Comparison of ENCODE assay signal across 25 cellular contexts in the genomic region with DNA sequence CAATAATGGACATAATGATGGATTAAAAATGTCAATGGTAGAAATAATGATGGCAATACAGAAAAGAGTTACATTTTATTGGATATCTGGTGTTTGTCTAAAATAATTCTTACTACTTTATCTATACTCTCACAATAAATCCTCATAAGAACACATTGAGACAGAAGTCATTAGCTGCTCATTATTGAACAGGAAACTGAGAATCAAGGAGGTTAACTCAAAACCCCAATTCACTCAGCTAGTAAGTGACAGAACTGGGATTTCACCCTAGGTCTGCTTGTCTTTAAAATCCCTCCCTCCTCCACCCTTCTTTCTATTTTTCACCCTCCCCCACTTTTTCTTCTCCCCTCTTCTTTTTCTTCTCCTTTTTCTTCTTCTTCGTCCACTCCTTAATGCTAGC.
DNase-seq lines count a peak whose midpoint lies in the region; ATAC-seq, FAIRE-seq and TF ChIP-seq lines count a peak whose summit lies in the region.
"Had no signal": no experiment of that assay in that cellular context is flagged by ENCODE, and none has a peak within 500 bp of the region (broad histone marks: within the 10 kb centered on the region; RNA-seq: fewer than 3 reads in every experiment).

No MANE protein-coding gene starts in this region.

- CTCF ChIA-PET in A673 (lab: Charles Lee): no interaction called here
- CTCF ChIA-PET in PC-3 (lab: Charles Lee): no interaction called here
- CTCF ChIA-PET in GM12878 (lab: Yijun Ruan, JAX): no interaction called here

- H3K9ac ChIP-seq in PC-3 (ENCODE audit: low read length): no peak overlapping the region
- H3K9ac ChIP-seq in GM12878 (ENCODE audit: control insufficient read depth, insufficient read depth, low read length): no peak overlapping the region
- H3K9ac ChIP-seq: BLaER1 treated with 17β-estradiol and CSF1 and Interleukin-3, amounts not matched to agents 10 nM and 100 nM had no signal

- no peak overlapping the region for H3K4me3 ChIP-seq in A673 (ENCODE audit: low read depth, low read length, poor library complexity, severe bottlenecking)
- H3K4me3 ChIP-seq in PC-3 (ENCODE audit: low read length): no peak overlapping the region
- H3K4me3 ChIP-seq in GM12878: no peak overlapping the region
- H3K4me3 ChIP-seq: A549; BLaER1 treated with 17β-estradiol and CSF1 and Interleukin-3, amounts not matched to agents 10 nM and 100 nM had no signal

- H3K36me3 Mint-ChIP-seq in osteocyte (ENCODE audit: unreplicated experiment): peaks cover 5% of the 10 kb centered on the region
- H3K36me3 Mint-ChIP-seq: CD8-positive, alpha-beta T cell had no signal

- in situ Hi-C loops in GM12878 (cut with MboI): no loop called here

- SMC1A ChIA-PET in GM12878 (lab: Charles Lee; ENCODE audit: uncharacterized antibody, unreplicated experiment): interaction anchor here (0.9 to 3.2 kb wide), 3 partner anchors 8 to 36 kb away, joined by 3 to 11 read pairs (median 6); no protein-coding TSS in a partner anchor

- POLR2A ChIA-PET in A673 (lab: Charles Lee; ENCODE audit: low non-redundant PET) (no interaction called here), PC-3 (lab: Charles Lee; ENCODE audit: unreplicated experiment) (no interaction called here), GM12878 (lab: Charles Lee) (no interaction called here)

- H3F3A ChIP-seq in PC-3 (ENCODE audit: low read length, unreplicated experiment): no peaks in the 10 kb centered on the region

- H4K20me1 ChIP-seq in PC-3 (ENCODE audit: low read length) (no peaks in the 10 kb centered on the region), GM12878 (ENCODE audit: control insufficient read depth, insufficient read depth) (no peaks in the 10 kb centered on the region)
- H4K20me1 ChIP-seq: BLaER1 treated with 17β-estradiol and CSF1 and Interleukin-3, amounts not matched to agents 10 nM and 100 nM had no signal

- WGBS in GM12878 (ENCODE audit: insufficient coverage, insufficient replicate concordance, low lambda C conversion rate, missing lambda C conversion rate): 0% methylated on average over 1 of the region's 1 CpG

- H3K27ac ChIP-seq in A673 (ENCODE audit: low read depth, low read length, poor library complexity, severe bottlenecking) (peak overlapping the region; percentile 27), PC-3 (ENCODE audit: low read length) (0 out of 2 replicates have a peak overlapping the region, but pooled peaks have one; percentile 9), GM12878 (ENCODE audit: control insufficient read depth, insufficient read depth) (no peak overlapping the region)
- H3K27ac ChIP-seq: 22Rv1; A549; BLaER1 treated with 17β-estradiol and CSF1 and Interleukin-3, amounts not matched to agents 10 nM and 100 nM; C4-2B had no signal

- H3K4me1 ChIP-seq in A673 (ENCODE audit: insufficient read depth, low read length, poor library complexity, severe bottlenecking) (peaks cover 37% of the 10 kb centered on the region), PC-3 (ENCODE audit: insufficient read depth, low read length) (peaks cover 10% of the 10 kb centered on the region; the same call in 1 of the 2 replicates), GM12878 (ENCODE audit: control insufficient read depth, insufficient read depth, low read length) (no peaks in the 10 kb centered on the region)
- H3K4me1 ChIP-seq: A549, Caco-2 had no signal

- H3K4me2 ChIP-seq in PC-3 (ENCODE audit: low read length): no peak overlapping the region
- no peak overlapping the region for H3K4me2 ChIP-seq in GM12878 (ENCODE audit: control insufficient read depth, insufficient read depth)
- H3K4me2 ChIP-seq: A549; BLaER1 treated with 17β-estradiol and CSF1 and Interleukin-3, amounts not matched to agents 10 nM and 100 nM had no signal

- RAD21 ChIA-PET in GM12878 (lab: Charles Lee; ENCODE audit: unreplicated experiment): no interaction called here

- no peak for TF ChIP-seq EP300 in GM12878 (IDR thresholded peaks at IDR 0.05; ENCODE audit: borderline replicate concordance in 1 of 2, control insufficient read depth in 1 of 2, low read depth in 2 of 2, low read length in 2 of 2)

- BruUV-seq in A673 (replicated peaks; lab: Mats Ljungman, UMichigan): no TSS peak
- no TSS peak for BruUV-seq in PC-3 (replicated peaks; lab: Mats Ljungman, UMichigan)
- BruUV-seq in GM12878 (replicated peaks; lab: Mats Ljungman, UMichigan): no TSS peak

- no peaks in the 10 kb centered on the region for H3K9me2 ChIP-seq in PC-3 (replicated peaks; ENCODE audit: low read length)

- intact Hi-C loops in A673 (cut with micrococcal nuclease; ENCODE audit: unreplicated experiment): no loop called here
- intact Hi-C loops in PC-3 (cut with micrococcal nuclease): loop anchor here (10.0 kb wide), 1 partner anchor 51 kb away; no protein-coding TSS in a partner anchor
- intact Hi-C loops in GM12878 (cut with micrococcal nuclease; ENCODE audit: unreplicated experiment): no loop called here

- H3K27me3 ChIP-seq in A673 (replicated peaks; ENCODE audit: insufficient read depth, low read depth, low read length, poor library complexity): no peaks in the 10 kb centered on the region
- H3K27me3 ChIP-seq in PC-3 (ENCODE audit: low read length): no peaks in the 10 kb centered on the region
- H3K27me3 ChIP-seq in GM12878 (replicated peaks in 1 of 2; ENCODE audit: control insufficient read depth in 2 of 2, insufficient read depth in 2 of 2, low read length in 1 of 2): no peaks in the 10 kb centered on the region
- H3K27me3 ChIP-seq: BLaER1 treated with 17β-estradiol and CSF1 and Interleukin-3, amounts not matched to agents 10 nM and 100 nM had no signal

- H3K4me3 Mint-ChIP-seq in osteocyte (ENCODE audit: unreplicated experiment): no peak overlapping the region
- H3K4me3 Mint-ChIP-seq: B cell; CD4-positive, alpha-beta T cell; CD8-positive, alpha-beta T cell had no signal

- H3K36me3 ChIP-seq in A673 (ENCODE audit: insufficient read depth, low read length, poor library complexity, severe bottlenecking): no peaks in the 10 kb centered on the region
- H3K36me3 ChIP-seq in PC-3 (ENCODE audit: low read depth, low read length): no peaks in the 10 kb centered on the region
- no peaks in the 10 kb centered on the region for H3K36me3 ChIP-seq in GM12878 (ENCODE audit: control insufficient read depth in 2 of 2, insufficient read depth in 2 of 2, low read length in 1 of 2)
- H3K36me3 ChIP-seq: BLaER1 treated with 17β-estradiol and CSF1 and Interleukin-3, amounts not matched to agents 10 nM and 100 nM had no signal

- H3K4me1 Mint-ChIP-seq in osteocyte (ENCODE audit: unreplicated experiment): peaks cover 40% of the 10 kb centered on the region
- H3K4me1 Mint-ChIP-seq: B cell had no signal

- H3K79me2 ChIP-seq in PC-3 (ENCODE audit: low read length) (no peaks in the 10 kb centered on the region), GM12878 (ENCODE audit: control insufficient read depth, insufficient read depth, low read length) (no peaks in the 10 kb centered on the region)

- FAIRE-seq in GM12878 (lab: Jason Lieb, UNC): no peak
- FAIRE-seq: A549, D721Med, GM12891, GM19239 had no signal

- H3K9me3 ChIP-seq in A673 (ENCODE audit: low read depth, low read length, poor library complexity, severe bottlenecking) (peaks cover 5% of the 10 kb centered on the region), PC-3 (ENCODE audit: low read length) (no peaks in the 10 kb centered on the region), GM12878 (replicated peaks; ENCODE audit: control insufficient read depth, insufficient read depth, low read length) (no peaks in the 10 kb centered on the region)
- H3K9me3 ChIP-seq: A549, Caco-2 had no signal

- no peaks in the 10 kb centered on the region for H3K27me3 Mint-ChIP-seq in osteocyte (ENCODE audit: unreplicated experiment)
- H3K27me3 Mint-ChIP-seq: B cell had no signal

- DNase-seq in A673 (ENCODE audit: low spot score): peak; percentile 65
- no peak for DNase-seq in PC-3
- DNase-seq in GM12878 (ENCODE audit: low read depth, low spot score): no peak
- no peak for DNase-seq in osteocyte (ENCODE audit: extremely low spot score, unreplicated experiment)
- DNase-seq in RKO (ENCODE audit: low spot score): no peak
- DNase-seq in DMS53 treated with DMSO at 0.1 percent for 48 hours (lab: John Stamatoyannopoulos, UW; ENCODE audit: unreplicated experiment): no peak
- no peak for DNase-seq in AG20443 (ENCODE audit: low spot score)
- DNase-seq: ACHN; AML-193; Caco-2; Calu3; CD4-positive, alpha-beta T cell; CD8-positive, alpha-beta T cell; DMS79; DND-41; EL; GDM1 had no signal

- TF ChIP-seq RAD21 in GM12878 (IDR thresholded peaks at IDR 0.05; ENCODE audit: insufficient read depth, low read depth, low read length): no peak

- H2AFZ ChIP-seq in PC-3 (ENCODE audit: low read length) (no peak overlapping the region), GM12878 (ENCODE audit: control insufficient read depth, low read depth, low read length) (no peak overlapping the region)

- H3K9me3 Mint-ChIP-seq in osteocyte (ENCODE audit: unreplicated experiment): peaks cover 2% of the 10 kb centered on the region
- H3K9me3 Mint-ChIP-seq: CD4-positive, alpha-beta T cell; CD8-positive, alpha-beta T cell had no signal

- TF ChIP-seq CTCF in A673 (conservative IDR thresholded peaks at IDR 0.05; ENCODE audit: low read depth, low read length) (no peak), PC-3 (conservative IDR thresholded peaks at IDR 0.05; ENCODE audit: low read depth, low read length) (no peak), GM12878 (IDR thresholded peaks at IDR 0.05 in 2 of 3, conservative IDR thresholded peaks at IDR 0.05 in 1 of 3; ENCODE audit: control insufficient read depth in 2 of 3, extremely low read depth in 1 of 3, insufficient read depth in 1 of 3, low read depth in 3 of 3, low read length in 3 of 3) (no peak), osteocyte (IDR thresholded peaks at IDR 0.05) (no peak)

- TF ChIP-seq POLR2A in GM12878 (IDR thresholded peaks at IDR 0.05; ENCODE audit: low read depth, low read length): no peak

- no peak for ATAC-seq in PC-3
- peak; percentile 51; the same call in 2 of the 3 replicates for ATAC-seq in GM12878
- ATAC-seq: A549; CD8-positive, alpha-beta T cell had no signal

- H3K27ac Mint-ChIP-seq in osteocyte (ENCODE audit: unreplicated experiment): peak overlapping the region; percentile 25
- H3K27ac Mint-ChIP-seq: B cell; CD4-positive, alpha-beta T cell; CD8-positive, alpha-beta T cell had no signal

TF ChIP-seq in GM12878, 131 proteins besides CTCF, POLR2A, EP300 and RAD21:
- TF ChIP-seq ZSCAN29 (IDR thresholded peaks at IDR 0.05): no peak
- no peak for TF ChIP-seq SREBF1 (IDR thresholded peaks at IDR 0.05; ENCODE audit: low read length)
- TF ChIP-seq, protein P1, sequence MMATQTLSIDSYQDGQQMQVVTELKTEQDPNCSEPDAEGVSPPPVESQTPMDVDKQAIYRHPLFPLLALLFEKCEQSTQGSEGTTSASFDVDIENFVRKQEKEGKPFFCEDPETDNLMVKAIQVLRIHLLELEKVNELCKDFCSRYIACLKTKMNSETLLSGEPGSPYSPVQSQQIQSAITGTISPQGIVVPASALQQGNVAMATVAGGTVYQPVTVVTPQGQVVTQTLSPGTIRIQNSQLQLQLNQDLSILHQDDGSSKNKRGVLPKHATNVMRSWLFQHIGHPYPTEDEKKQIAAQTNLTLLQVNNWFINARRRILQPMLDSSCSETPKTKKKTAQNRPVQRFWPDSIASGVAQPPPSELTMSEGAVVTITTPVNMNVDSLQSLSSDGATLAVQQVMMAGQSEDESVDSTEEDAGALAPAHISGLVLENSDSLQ (IDR thresholded peaks at IDR 0.05): 0 out of 2 replicates have a peak, but pooled peaks have one; percentile 8
